In genomic region chr20:60283281-60283680, GRCh38 we compare ENCODE assay signal across 20 cellular contexts.
"Had no signal": no experiment of that assay in that cellular context is flagged by ENCODE, and none has a peak within 500 bp of the region (broad histone marks: within the 10 kb centered on the region; RNA-seq: fewer than 3 reads in every experiment).

No MANE protein-coding gene starts in this region.

- H3K4me3 ChIP-seq: gastrocnemius medialis, heart left ventricle, lung, ovary, spleen, stomach, thoracic aorta, upper lobe of right lung had no signal

- H3K9me3 ChIP-seq: gastrocnemius medialis, ovary, thoracic aorta, upper lobe of right lung had no signal

- ATAC-seq: activated T-helper 17 cell treated with anti-CD3 and anti-CD28 coated beads, Interleukin-2, amount 50 U/mL, for 72 hours; effector memory CD8-positive, alpha-beta T cell; gastrocnemius medialis; heart left ventricle; left colon; sciatic nerve; upper lobe of right lung had no signal

- DNase-seq: activated CD4-positive, alpha-beta T cell treated with anti-CD3 and anti-CD28 coated beads, Interleukin-2, amount 50 U/mL, for 4 hours; activated CD4-positive, CD25-positive, alpha-beta regulatory T cell treated with anti-CD3 and anti-CD28 coated beads, Interleukin-2, amount 50 U/mL, for 72 hours; activated naive CD4-positive, alpha-beta T cell treated with Interleukin-2 at 50 U/mL for 16 hours; activated T-cell treated with anti-CD3 and anti-CD28 coated beads for 4 hours; anterior cingulate cortex; cerebellar nuclear complex; effector memory CD8-positive, alpha-beta T cell; gastrocnemius medialis; heart left ventricle; left colon; midbrain; ovary; spleen; stomach; upper lobe of right lung had no signal

- H3K27ac ChIP-seq: epithelial cell of prostate, gastrocnemius medialis, heart left ventricle, ovary, spleen, stomach, thoracic aorta, upper lobe of right lung had no signal

- H3K4me1 ChIP-seq: gastrocnemius medialis, heart left ventricle, spleen, stomach, upper lobe of right lung had no signal
